14 cellular contexts compared by ENCODE assay signal in genomic region chr3:148643389-148643840, GRCh38. TPM values are rescaled to one million over a fixed set of nuclear protein-coding genes. Genes with fewer than 3 reads are reported as not detected.
DNase-seq lines count a peak whose midpoint lies in the region; ATAC-seq and TF ChIP-seq lines count a peak whose summit lies in the region.
"Had no signal": no experiment of that assay in that cellular context is flagged by ENCODE, and none has a peak within 500 bp of the region (broad histone marks: within the 10 kb centered on the region; RNA-seq: fewer than 3 reads in every experiment).

No MANE protein-coding gene starts in this region.

- TF ChIP-seq CTCF in AG09319 (IDR thresholded peaks at IDR 0.05; ENCODE audit: low read depth, low read length) (no peak), PC-9 (conservative IDR thresholded peaks at IDR 0.05) (no peak), fibroblast of lung (conservative IDR thresholded peaks at IDR 0.05 in 1 of 2, IDR thresholded peaks at IDR 0.05 in 1 of 2; ENCODE audit: low read depth in 1 of 2, low read length in 2 of 2) (no peak), neural progenitor cell (IDR thresholded peaks at IDR 0.05) (no peak)
- TF ChIP-seq CTCF in CD4-positive, alpha-beta T cell (IDR thresholded peaks at IDR 0.05): no peak

- BruUV-seq in PC-9 (replicated peaks; lab: Mats Ljungman, UMichigan): TSS peak; percentile 77

- peak overlapping the region; percentile 42; the same call in 1 of the 2 replicates for H3K4me2 ChIP-seq in PC-9
- peak overlapping the region; percentile 20 for H3K4me2 ChIP-seq in fibroblast of lung (ENCODE audit: extremely low read depth, insufficient read depth, low read length)
- H3K4me2 ChIP-seq in neural progenitor cell: no peak overlapping the region

- H3K9me3 Mint-ChIP-seq in neural progenitor cell: no peaks in the 10 kb centered on the region
- H3K9me3 Mint-ChIP-seq in CD4-positive, alpha-beta T cell: peaks cover 2% of the 10 kb centered on the region
- H3K9me3 Mint-ChIP-seq: activated naive CD4-positive, alpha-beta T cell treated with anti-CD3 and anti-CD28 coated beads, Interleukin-2, amount 50 U/mL, for 24 hours; memory B cell had no signal

- H3K36me3 Mint-ChIP-seq in neural progenitor cell: no peaks in the 10 kb centered on the region
- H3K36me3 Mint-ChIP-seq in CD4-positive, alpha-beta T cell (ENCODE audit: low read depth): no peaks in the 10 kb centered on the region
- H3K36me3 Mint-ChIP-seq: activated naive CD4-positive, alpha-beta T cell treated with anti-CD3 and anti-CD28 coated beads, Interleukin-2, amount 50 U/mL, for 24 hours; memory B cell had no signal

- H3K9me3 ChIP-seq in PC-9 (ENCODE audit: insufficient read depth, low read depth) (peaks cover 4% of the 10 kb centered on the region; the same call in 1 of the 2 replicates), fibroblast of lung (ENCODE audit: control insufficient read depth, insufficient read depth, low read depth, low read length) (no peaks in the 10 kb centered on the region), neural progenitor cell (ENCODE audit: low read depth) (no peaks in the 10 kb centered on the region)
- H3K9me3 ChIP-seq in CD4-positive, alpha-beta T cell (ENCODE audit: control insufficient read depth, low read length): no peaks in the 10 kb centered on the region
- H3K9me3 ChIP-seq: SJCRH30 had no signal

- H4K20me1 ChIP-seq in PC-9 (ENCODE audit: insufficient read depth): no peaks in the 10 kb centered on the region
- no peaks in the 10 kb centered on the region for H4K20me1 ChIP-seq in fibroblast of lung (ENCODE audit: control insufficient read depth, extremely low read depth, insufficient read depth, low read length)
- no peaks in the 10 kb centered on the region for H4K20me1 ChIP-seq in neural progenitor cell (ENCODE audit: low read depth)

- no peak overlapping the region for H3K27ac Mint-ChIP-seq in neural progenitor cell
- H3K27ac Mint-ChIP-seq in CD4-positive, alpha-beta T cell: no peak overlapping the region
- H3K27ac Mint-ChIP-seq: activated naive CD4-positive, alpha-beta T cell treated with anti-CD3 and anti-CD28 coated beads, Interleukin-2, amount 50 U/mL, for 24 hours; memory B cell had no signal

- no peak overlapping the region for H3K4me3 Mint-ChIP-seq in neural progenitor cell
- no peak overlapping the region for H3K4me3 Mint-ChIP-seq in CD4-positive, alpha-beta T cell
- H3K4me3 Mint-ChIP-seq: activated naive CD4-positive, alpha-beta T cell treated with anti-CD3 and anti-CD28 coated beads, Interleukin-2, amount 50 U/mL, for 24 hours; memory B cell had no signal

- no peaks in the 10 kb centered on the region for H3K79me2 ChIP-seq in PC-9 (ENCODE audit: low read depth)
- H3K79me2 ChIP-seq in fibroblast of lung (ENCODE audit: control insufficient read depth, insufficient read depth, low read length): no peaks in the 10 kb centered on the region
- H3K79me2 ChIP-seq in neural progenitor cell (ENCODE audit: low read depth): no peaks in the 10 kb centered on the region

- H2AFZ ChIP-seq in PC-9: peak overlapping the region; percentile 84
- H2AFZ ChIP-seq in fibroblast of lung (ENCODE audit: low read length): no peak overlapping the region
- no peak overlapping the region for H2AFZ ChIP-seq in neural progenitor cell (replicated peaks)

- H3K4me1 ChIP-seq in PC-9 (replicated peaks; ENCODE audit: insufficient read depth) (peaks cover 20% of the 10 kb centered on the region), fibroblast of lung (ENCODE audit: control insufficient read depth, extremely low read depth, insufficient read depth, low read length) (peaks cover 4% of the 10 kb centered on the region), neural progenitor cell (no peaks in the 10 kb centered on the region)
- H3K4me1 ChIP-seq: foreskin keratinocyte had no signal

- intact Hi-C loops in PC-9 (cut with micrococcal nuclease; ENCODE audit: unreplicated experiment): no loop called here
- intact Hi-C loops in CD4-positive, alpha-beta T cell (cut with DNase I, micrococcal nuclease): no loop called here

- peak; percentile 28 for DNase-seq in AG09319 (ENCODE audit: extremely low read depth, low read depth)
- DNase-seq in PC-9: peak; percentile 49 to 70
- peak; percentile 91 for DNase-seq in fibroblast of lung (ENCODE audit: low read depth in 2 of 2)
- DNase-seq in neural progenitor cell (ENCODE audit: low spot score): peak; percentile 13
- no peak for DNase-seq in NCI-H1092 (lab: John Stamatoyannopoulos, UW)
- DNase-seq in HuH-7 (ENCODE audit: low spot score): no peak
- no peak for DNase-seq in CD4-positive, alpha-beta T cell

- POLR2A ChIA-PET in PC-9 (lab: Charles Lee; ENCODE audit: unreplicated experiment): interaction anchor here (0.6 to 0.7 kb wide), 3 partner anchors 33 to 1952 kb away, joined by 3 to 7 read pairs (median 5); no protein-coding TSS in a partner anchor
- POLR2A ChIA-PET in CD4-positive, alpha-beta T cell (lab: Charles Lee): no interaction called here

- CTCF ChIA-PET in PC-9 (lab: Charles Lee): no interaction called here
- CTCF ChIA-PET in CD4-positive, alpha-beta T cell (lab: Charles Lee): interaction anchor here (1.6 kb wide), 1 partner anchor 8 kb away, joined by 3 read pairs; no protein-coding TSS in a partner anchor

- peaks cover 4% of the 10 kb centered on the region for H3K4me1 Mint-ChIP-seq in neural progenitor cell
- no peaks in the 10 kb centered on the region for H3K4me1 Mint-ChIP-seq in CD4-positive, alpha-beta T cell (ENCODE audit: low read depth)
- H3K4me1 Mint-ChIP-seq: activated naive CD4-positive, alpha-beta T cell treated with anti-CD3 and anti-CD28 coated beads, Interleukin-2, amount 50 U/mL, for 24 hours; memory B cell had no signal

- H3K27ac ChIP-seq in PC-9 (peak overlapping the region; percentile 87), fibroblast of lung (ENCODE audit: insufficient read depth, low read length) (peak overlapping the region; percentile 49), neural progenitor cell (no peak overlapping the region)
- H3K27ac ChIP-seq in CD4-positive, alpha-beta T cell (ENCODE audit: low read depth, low read length): no peak overlapping the region
- H3K27ac ChIP-seq: C4-2B, foreskin keratinocyte, SJCRH30 had no signal

- H3K27me3 ChIP-seq in PC-9 (ENCODE audit: insufficient read depth, low read depth) (no peaks in the 10 kb centered on the region), fibroblast of lung (ENCODE audit: control insufficient read depth, insufficient read depth, low read length) (no peaks in the 10 kb centered on the region), neural progenitor cell (no peaks in the 10 kb centered on the region)
- no peaks in the 10 kb centered on the region for H3K27me3 ChIP-seq in CD4-positive, alpha-beta T cell (ENCODE audit: control insufficient read depth, insufficient read depth, low read length)
- H3K27me3 ChIP-seq: foreskin keratinocyte, SJCRH30 had no signal

- H3K9me2 ChIP-seq in PC-9 (ENCODE audit: insufficient read depth): no peaks in the 10 kb centered on the region

- no peak for ATAC-seq in GM21423 (IDR thresholded peaks at IDR 0.05; ENCODE audit: unreplicated experiment)
- no peak for ATAC-seq in CD4-positive, alpha-beta T cell (ENCODE audit: poor library complexity)
- ATAC-seq: foreskin keratinocyte, K562 had no signal

- H3F3A ChIP-seq in PC-9 (ENCODE audit: insufficient read depth, low read depth): peaks cover 6% of the 10 kb centered on the region; the same call in 1 of the 2 replicates
- H3F3A ChIP-seq in neural progenitor cell (ENCODE audit: low read depth): no peaks in the 10 kb centered on the region

- no peak overlapping the region for H3K9ac ChIP-seq in fibroblast of lung (ENCODE audit: insufficient read depth, low read length)
- no peak overlapping the region for H3K9ac ChIP-seq in neural progenitor cell

- H3K36me3 ChIP-seq in PC-9 (ENCODE audit: low read depth) (no peaks in the 10 kb centered on the region), fibroblast of lung (ENCODE audit: control insufficient read depth, insufficient read depth, low read length) (no peaks in the 10 kb centered on the region), neural progenitor cell (no peaks in the 10 kb centered on the region)
- H3K36me3 ChIP-seq: SJCRH30 had no signal

- H3K4me3 ChIP-seq in PC-9 (no peak overlapping the region), fibroblast of lung (replicated peaks in 1 of 4; ENCODE audit: control extremely low read depth in 1 of 4, insufficient read depth in 1 of 4, low read depth in 3 of 4, low read length in 4 of 4) (no peak overlapping the region), neural progenitor cell (no peak overlapping the region)
- H3K4me3 ChIP-seq: K562, SJCRH30 had no signal

- H3K27me3 Mint-ChIP-seq in neural progenitor cell (ENCODE audit: insufficient read depth, low read depth): peaks cover 2% of the 10 kb centered on the region
- H3K27me3 Mint-ChIP-seq in CD4-positive, alpha-beta T cell: no peaks in the 10 kb centered on the region
- H3K27me3 Mint-ChIP-seq: activated naive CD4-positive, alpha-beta T cell treated with anti-CD3 and anti-CD28 coated beads, Interleukin-2, amount 50 U/mL, for 24 hours; memory B cell had no signal

RNA-seq across cellular contexts. Expression of gene AGTR1, which starts 54.3 kb away (rescaled TPM):
- total RNA-seq in PC-9 (2021) (not detected in 2 replicates), fibroblast of lung (1.2 and 1.5 TPM in 2 replicates), neural progenitor cell (ENCODE audit: low replicate concordance) (0.09 TPM in 1 of 2 replicates, not detected in the other)
- polyA plus RNA-seq in fibroblast of lung: 1.6 and 3.9 TPM in 2 replicates
- 1.1 and 2.0 TPM in 2 replicates for polyA plus RNA-seq in fibroblast of lung (2012)
- polyA minus RNA-seq in fibroblast of lung (ENCODE audit: low replicate concordance): 0.15 TPM in 1 of 2 replicates, not detected in the other
- not detected for total RNA-seq in CD4-positive, alpha-beta T cell
- total RNA-seq: foreskin keratinocyte, K562 had no signal
- polyA plus RNA-seq: foreskin keratinocyte, K562 had no signal

Comparison
In these comparisons a context has a peak if more than half of its experiments do, and no peak if none do; other contexts are left out.
1. DNase-seq: peak in AG09319 (single experiment), PC-9 (2 of 2), fibroblast of lung (2 of 2) and neural progenitor cell (single experiment); none in NCI-H1092 (single experiment), HuH-7 (single experiment) and CD4-positive, alpha-beta T cell (0 of 10).
2. H3K27ac ChIP-seq: peak in PC-9 (single experiment) and fibroblast of lung (single experiment); none in neural progenitor cell (single experiment) and CD4-positive, alpha-beta T cell (single experiment).